31 cellular contexts compared by ENCODE assay signal in the genomic region with DNA sequence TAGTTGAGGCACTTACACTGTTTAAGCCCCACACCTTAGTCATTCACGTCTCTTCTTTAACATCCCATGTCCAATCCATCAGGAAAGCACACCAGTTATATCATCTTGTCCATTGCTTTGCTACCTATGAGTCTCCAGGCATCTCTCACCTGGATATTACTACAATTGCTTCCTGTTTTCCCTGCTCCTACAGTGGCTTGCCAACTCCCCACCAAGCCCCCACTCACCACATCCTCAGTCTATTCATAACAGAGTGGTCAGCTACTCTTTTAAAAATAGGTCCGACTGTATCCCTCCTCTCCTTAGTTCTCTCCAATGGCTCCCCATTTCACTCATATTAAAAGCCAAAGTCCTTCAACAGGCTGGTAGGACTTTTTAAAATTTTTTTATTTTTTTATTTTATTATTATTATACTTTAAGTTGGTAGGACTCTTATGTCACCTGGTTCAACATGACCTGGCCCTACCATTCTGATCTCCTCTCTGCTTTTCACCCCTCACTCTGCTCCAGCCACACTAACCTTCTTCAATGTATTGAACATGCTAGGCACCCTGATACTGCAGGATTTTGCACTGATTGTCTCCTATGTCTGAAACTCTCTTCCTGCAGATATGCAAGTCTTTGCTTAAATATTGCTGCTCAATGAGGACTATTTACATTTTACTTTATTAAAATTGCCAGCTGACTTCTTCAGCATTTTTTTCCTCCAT.
"Had no signal": no experiment of that assay in that cellular context is flagged by ENCODE, and none has a peak within 500 bp of the region (broad histone marks: within the 10 kb centered on the region; RNA-seq: fewer than 3 reads in every experiment).

No MANE protein-coding gene starts in this region.

- H3K36me3 Mint-ChIP-seq: activated CD4-positive, alpha-beta memory T cell treated with anti-CD3 and anti-CD28 coated beads for 36 hours; activated naive CD4-positive, alpha-beta T cell treated with anti-CD3 and anti-CD28 coated beads, Interleukin-2, amount 10 ng/mL, durations not matched to agents 7 days and 5 days; brain had no signal

- ATAC-seq: activated naive CD8-positive, alpha-beta T cell treated with anti-CD3 and anti-CD28 coated beads, Interleukin-2, amount 50 U/mL, for 24 hours; PC-3 had no signal

- H3K9me3 ChIP-seq: MG63, Peyer's patch had no signal

- H3K27ac Mint-ChIP-seq: activated B cell treated with CpG ODN at 0.5 μM for 24 hours; activated CD4-positive, alpha-beta memory T cell treated with anti-CD3 and anti-CD28 coated beads for 36 hours; activated naive CD4-positive, alpha-beta T cell treated with anti-CD3 and anti-CD28 coated beads, Interleukin-2, amount 10 ng/mL, durations not matched to agents 7 days and 5 days; activated naive CD8-positive, alpha-beta T cell; activated naive CD8-positive, alpha-beta T cell treated with anti-CD3 and anti-CD28 coated beads, Interleukin-2, amount 50 U/mL, for 24 hours; brain had no signal

- H3K27ac ChIP-seq: Peyer's patch, VCaP had no signal

- H3K9me3 Mint-ChIP-seq: activated naive CD4-positive, alpha-beta T cell treated with anti-CD3 and anti-CD28 coated beads, Interleukin-2, amount 10 ng/mL, durations not matched to agents 7 days and 5 days had no signal

- H3K4me1 ChIP-seq: Peyer's patch had no signal

- H3K36me3 ChIP-seq: MG63, Peyer's patch had no signal

- H3K27me3 Mint-ChIP-seq: activated CD4-positive, alpha-beta memory T cell treated with anti-CD3 and anti-CD28 coated beads for 36 hours; activated naive CD4-positive, alpha-beta T cell treated with anti-CD3 and anti-CD28 coated beads, Interleukin-2, amount 10 ng/mL, durations not matched to agents 7 days and 5 days had no signal

- H3K4me1 Mint-ChIP-seq: activated B cell treated with CpG ODN at 0.5 μM for 24 hours; activated naive CD4-positive, alpha-beta T cell treated with anti-CD3 and anti-CD28 coated beads, Interleukin-2, amount 10 ng/mL, durations not matched to agents 7 days and 5 days; activated naive CD8-positive, alpha-beta T cell treated with anti-CD3 and anti-CD28 coated beads, Interleukin-2, amount 50 U/mL, for 24 hours had no signal

- H3K27me3 ChIP-seq: MG63, Peyer's patch had no signal

- H3K4me3 Mint-ChIP-seq: activated B cell treated with CpG ODN at 0.5 μM for 24 hours; activated CD4-positive, alpha-beta memory T cell treated with anti-CD3 and anti-CD28 coated beads for 36 hours; activated naive CD4-positive, alpha-beta T cell treated with anti-CD3 and anti-CD28 coated beads, Interleukin-2, amount 10 ng/mL, durations not matched to agents 7 days and 5 days; activated naive CD8-positive, alpha-beta T cell; activated naive CD8-positive, alpha-beta T cell treated with anti-CD3 and anti-CD28 coated beads, Interleukin-2, amount 50 U/mL, for 24 hours; brain had no signal

- H3K4me3 ChIP-seq: MG63, Peyer's patch had no signal

- DNase-seq: activated B cell treated with CpG ODN at 0.5 μM for 24 hours; activated CD4-positive, alpha-beta memory T cell treated with anti-CD3 and anti-CD28 coated beads for 36 hours; activated CD4-positive, alpha-beta T cell treated with anti-CD3 and anti-CD28 coated beads for 4 hours; activated CD4-positive, alpha-beta T cell treated with anti-CD3 and anti-CD28 coated beads, Interleukin-2, amount 50 U/mL, for 1 hour; activated CD4-positive, CD25-positive, alpha-beta regulatory T cell treated with anti-CD3 and anti-CD28 coated beads, Interleukin-2, amount 50 U/mL, for 72 hours; activated CD8-positive, alpha-beta memory T cell treated with anti-CD3 and anti-CD28 coated beads, Interleukin-2, amount 50 U/mL, for 4 hours; activated effector memory CD4-positive, alpha-beta T cell treated with Interleukin-2 at 50 U/mL for 16 hours; activated naive CD4-positive, alpha-beta T cell treated with anti-CD3 and anti-CD28 coated beads, Interleukin-2, amount 10 ng/mL, durations not matched to agents 7 days and 5 days; activated naive CD8-positive, alpha-beta T cell treated with anti-CD3 and anti-CD28 coated beads, Interleukin-2, amount 50 U/mL, for 24 hours; activated T-cell treated with anti-CD3 and anti-CD28 coated beads, Interleukin-2, amount 50 U/mL, for 48 hours; anterior cingulate cortex; Kasumi-1; KG1; MG63; NCI-H1048; NCI-H1436 treated with DMSO at 0.1 percent for 48 hours; NCI-H1694 treated with DMSO at 0.1 percent for 48 hours; NCI-H2029; NCI-H345; NCI-H524 treated with DMSO at 0.1 percent for 48 hours; NK-92 treated with Interleukin-12 subunit alpha and Interleukin-12 subunit beta, amount 100 ng/mL, for 24 hours; PC-3; Peyer's patch; RPMI8226; SW 1271; T-helper 1 cell; T-helper 2 cell; T-helper 9 cell had no signal
